ENCODE assay signal across 2 cellular contexts in the genomic region with DNA sequence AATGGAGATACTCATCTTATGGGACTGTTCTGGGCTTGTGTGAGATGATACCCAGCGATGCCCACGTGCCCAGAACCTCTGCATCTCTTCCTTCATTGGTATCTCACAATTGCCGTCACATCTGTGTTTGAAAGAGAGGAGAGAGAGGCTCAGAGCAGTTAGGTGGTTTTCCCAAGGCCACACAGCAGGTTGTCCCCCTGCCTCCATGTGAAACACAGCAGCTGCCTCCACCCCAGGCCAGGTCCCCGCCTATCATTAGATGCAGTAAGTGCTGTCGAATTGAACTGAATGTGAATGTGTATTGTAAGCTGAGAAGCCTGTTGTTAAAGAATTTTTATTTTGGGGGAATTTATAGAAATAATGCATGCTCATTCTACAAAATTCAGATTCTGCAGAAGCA. TPM values are rescaled to one million over a fixed set of nuclear protein-coding genes. Genes with fewer than 3 reads are reported as not detected.
"Had no signal": no experiment of that assay in that cellular context is flagged by ENCODE, and none has a peak within 500 bp of the region (broad histone marks: within the 10 kb centered on the region; RNA-seq: fewer than 3 reads in every experiment).

No MANE protein-coding gene starts in this region.

RNA-seq across cellular contexts. Expression of gene BMP8A, which starts 5.1 kb away (rescaled TPM):
- total RNA-seq: G401, GM12878 had no signal
- polyA plus RNA-seq: GM12878 had no signal
